In genomic region chr12:16788888-16789790, GRCh38 we compare ENCODE assay signal across 14 cellular contexts.
A peak's percentile ranks its signal among the peaks of the same experiment; 100 is the strongest.
DNase-seq lines count a peak whose midpoint lies in the region; ATAC-seq and TF ChIP-seq lines count a peak whose summit lies in the region.
"Had no signal": no experiment of that assay in that cellular context is flagged by ENCODE, and none has a peak within 500 bp of the region (broad histone marks: within the 10 kb centered on the region; RNA-seq: fewer than 3 reads in every experiment).

No MANE protein-coding gene starts in this region.

- no peaks in the 10 kb centered on the region for H3K27me3 ChIP-seq in iPS-20b (ENCODE audit: insufficient read depth, low read length)
- H3K27me3 ChIP-seq in heart left ventricle: no peaks in the 10 kb centered on the region
- H3K27me3 ChIP-seq: adrenal gland had no signal

- WGBS in heart left ventricle, 4 donors: 42 to 61% (median 50%) methylated on average over 12 of the region's 12 CpGs

- no peak overlapping the region for H3K27ac ChIP-seq in iPS-20b (ENCODE audit: low read length)
- no peak overlapping the region for H3K27ac ChIP-seq in substantia nigra (ENCODE audit: low read depth, low read length, poor library complexity, severe bottlenecking)
- no peak overlapping the region for H3K27ac ChIP-seq in heart left ventricle
- H3K27ac ChIP-seq: adrenal gland had no signal

- no peak for TF ChIP-seq POLR2A in GM18505 (IDR thresholded peaks at IDR 0.05; ENCODE audit: borderline replicate concordance, extremely low read depth, insufficient read depth, insufficient read length)
- no peak for TF ChIP-seq POLR2A in heart left ventricle (IDR thresholded peaks at IDR 0.05)

- intact Hi-C loops in heart left ventricle (cut with DNase I): no loop called here

- no peak for TF ChIP-seq CTCF in heart left ventricle (IDR thresholded peaks at IDR 0.05)

- peak overlapping the region; percentile 20; the same call in 1 of the 2 replicates for H3K4me3 ChIP-seq in iPS-20b (ENCODE audit: low read length)
- H3K4me3 ChIP-seq in heart left ventricle: no peak overlapping the region
- H3K4me3 ChIP-seq: adrenal gland had no signal

- H3K9me3 ChIP-seq in iPS-20b (ENCODE audit: insufficient read depth, low read depth, low read length): no peaks in the 10 kb centered on the region
- no peaks in the 10 kb centered on the region for H3K9me3 ChIP-seq in heart left ventricle
- H3K9me3 ChIP-seq: adrenal gland had no signal

- no peak for DNase-seq in substantia nigra (lab: John Stamatoyannopoulos, UW)
- no peak for DNase-seq in heart left ventricle
- DNase-seq: activated T-cell treated with anti-CD3 and anti-CD28 coated beads for 4 hours; CD4-positive, alpha-beta T cell; dermis blood vessel endothelial cell; NCI-H2029 treated with DMSO at 0.1 percent for 48 hours; retina had no signal

- H3K36me3 ChIP-seq in iPS-20b (ENCODE audit: insufficient read depth, low read depth, low read length) (no peaks in the 10 kb centered on the region), heart left ventricle (no peaks in the 10 kb centered on the region)
- H3K36me3 ChIP-seq: adrenal gland had no signal

- no peak overlapping the region for H3K9ac ChIP-seq in iPS-20b (ENCODE audit: low read depth, low read length)

- ATAC-seq in GM18861 (IDR thresholded peaks at IDR 0.05; ENCODE audit: unreplicated experiment) (peak; percentile 77), GM21786 (IDR thresholded peaks at IDR 0.05; ENCODE audit: unreplicated experiment) (peak; percentile 64), HG03342 (IDR thresholded peaks at IDR 0.05; ENCODE audit: unreplicated experiment) (peak; percentile 74), HG03442 (IDR thresholded peaks at IDR 0.05; ENCODE audit: unreplicated experiment) (no peak), GM18505 (IDR thresholded peaks at IDR 0.05; ENCODE audit: unreplicated experiment) (no peak), heart left ventricle (no peak)

- peaks cover 12% of the 10 kb centered on the region; the same call in 1 of the 2 replicates for H3K4me1 ChIP-seq in iPS-20b (ENCODE audit: insufficient read depth, low read length)
- H3K4me1 ChIP-seq in heart left ventricle: no peaks in the 10 kb centered on the region
- H3K4me1 ChIP-seq: adrenal gland had no signal

Comparison
In these comparisons a context has a peak if more than half of its experiments do, and no peak if none do; other contexts are left out.
1. ATAC-seq: peak in GM18861 (single experiment), GM21786 (single experiment) and HG03342 (single experiment); none in HG03442 (single experiment), GM18505 (single experiment) and heart left ventricle (0 of 4).